8 cellular contexts compared by ENCODE assay signal in the genomic region with DNA sequence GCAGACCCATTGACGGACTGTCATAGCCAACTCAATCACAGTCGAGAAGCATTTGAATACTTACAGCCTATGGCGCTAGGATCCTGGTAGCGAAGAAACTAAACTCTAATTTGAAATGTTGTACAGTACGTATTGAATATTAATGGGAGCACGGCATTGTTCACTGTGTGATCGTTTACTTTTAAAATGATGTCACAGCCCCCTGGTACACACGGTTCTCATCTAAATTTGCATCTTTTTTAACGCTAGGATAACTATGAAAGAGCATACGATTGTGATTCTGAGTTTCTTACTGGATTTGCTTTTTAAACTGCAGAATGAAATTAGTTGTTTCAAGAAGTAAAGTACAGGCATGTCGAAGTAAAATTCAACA. TPM values are rescaled to one million over a fixed set of nuclear protein-coding genes. Genes with fewer than 3 reads are reported as not detected.
A peak's percentile ranks its signal among the peaks of the same experiment; 100 is the strongest.
DNase-seq lines count a peak whose midpoint lies in the region; ATAC-seq and TF ChIP-seq lines count a peak whose summit lies in the region.

No MANE protein-coding gene starts in this region.

- no peak overlapping the region for H3K9ac ChIP-seq in H9 (ENCODE audit: extremely low read depth, insufficient read length, low read length)

- peak overlapping the region in 1 of 2 donors; percentile 80 for H3K4me3 ChIP-seq in CD4-positive, alpha-beta memory T cell (ENCODE audit: low read length in 2 of 2)
- peak overlapping the region; percentile 57 to 68 for H3K4me3 ChIP-seq in tibial artery

- peaks cover 31% of the 10 kb centered on the region for H3K4me1 ChIP-seq in CD4-positive, alpha-beta memory T cell (ENCODE audit: insufficient read depth, low read length)
- no peaks in the 10 kb centered on the region; the same call in 1 of the 2 replicates for H3K4me1 ChIP-seq in H9 (ENCODE audit: insufficient read depth, low read length)
- peaks cover 0 to 30% (median 10%) of the 10 kb centered on the region in 4 donors for H3K4me1 ChIP-seq in tibial artery

- no peak overlapping the region for H2BK20ac ChIP-seq in H9 (ENCODE audit: low read depth, low read length, poor library complexity, severe bottlenecking)

- no peaks in the 10 kb centered on the region for H3K79me1 ChIP-seq in H9 (ENCODE audit: insufficient read depth, low read depth, low read length, poor library complexity, severe bottlenecking)

- H3T11ph ChIP-seq in H9 (ENCODE audit: low read length): no peak overlapping the region

- WGBS in H9 (ENCODE audit: extremely low coverage, insufficient read length, low lambda C conversion rate): no CpG with 5 or more reads among the region's 11 CpGs

- TF ChIP-seq CTCF in H9 (conservative IDR thresholded peaks at IDR 0.05): no peak
- TF ChIP-seq CTCF in tibial artery (IDR thresholded peaks at IDR 0.05): no peak

- CTCF ChIA-PET in CD4-positive, alpha-beta memory T cell (lab: Charles Lee; ENCODE audit: partially characterized antibody): no interaction called here

- intact Hi-C loops in CD4-positive, alpha-beta memory T cell (cut with micrococcal nuclease): loop anchor here (1.0 to 10.0 kb wide), 6 partner anchors 74 to 1055 kb away; a partner anchor contains a TSS
- intact Hi-C loops in activated T-helper 2 cell treated with anti-CD3 and anti-CD28 coated beads, Interferon-gamma antibody, Interleukin-2, Interleukin-4, amounts not matched to agents 10 μg/mL and 5 μg/mL and 100 μg/mL, durations not matched to agents 14 hours and 24 hours and 36 hours (cut with micrococcal nuclease): loop anchor here (1.0 to 5.0 kb wide), 2 partner anchors 74 to 193 kb away; a partner anchor contains a TSS
- intact Hi-C loops in tibial artery (cut with DNase I; ENCODE audit: low total_unique reads): loop anchor here (5.0 to 10.0 kb wide), 3 partner anchors 75 to 292 kb away; a partner anchor contains a TSS

- POLR2A ChIA-PET in CD4-positive, alpha-beta memory T cell (lab: Charles Lee; ENCODE audit: partially characterized antibody): interaction anchor here (1.1 to 4.5 kb wide), 3 partner anchors 74 to 401 kb away, joined by 3 to 28 read pairs (median 4); a partner anchor contains a TSS

- H4K5ac ChIP-seq in H9 (ENCODE audit: insufficient read length, low read depth, low read length): peak overlapping the region; percentile 23

- H3K27me3 Mint-ChIP-seq in CD4-positive, alpha-beta memory T cell: no peaks in the 10 kb centered on the region
- H3K27me3 Mint-ChIP-seq in H9 (ENCODE audit: low read depth): peaks cover 8% of the 10 kb centered on the region
- H3K27me3 Mint-ChIP-seq in activated T-helper 2 cell treated with anti-CD3 and anti-CD28 coated beads, Interferon-gamma antibody, Interleukin-2, Interleukin-4, amounts not matched to agents 10 μg/mL and 5 μg/mL and 100 μg/mL, durations not matched to agents 14 hours and 24 hours and 36 hours (ENCODE audit: low read depth): no peaks in the 10 kb centered on the region

- H3K4ac ChIP-seq in H9 (ENCODE audit: low read depth, low read length): no peak overlapping the region

- no peak for DNase-seq in CD4-positive, alpha-beta memory T cell
- DNase-seq in H9: no peak
- DNase-seq in activated T-helper 2 cell treated with anti-CD3 and anti-CD28 coated beads, Interferon-gamma antibody, Interleukin-2, Interleukin-4, amounts not matched to agents 10 μg/mL and 5 μg/mL and 100 μg/mL, durations not matched to agents 14 hours and 24 hours and 36 hours (ENCODE audit: low spot score): no peak
- DNase-seq in left lobe of liver (ENCODE audit: low spot score): no peak
- no peak for DNase-seq in tibial artery
- no peak for DNase-seq in NCI-H82 (lab: John Stamatoyannopoulos, UW)
- no peak for DNase-seq in hepatic stellate cell (ENCODE audit: low spot score)
- no peak for DNase-seq in CD1c-positive myeloid dendritic cell (ENCODE audit: extremely low spot score)

- H3K14ac ChIP-seq in H9 (ENCODE audit: insufficient read depth, low read length): peak overlapping the region; percentile 77; the same call in 1 of the 2 replicates

- H3K27me3 ChIP-seq in CD4-positive, alpha-beta memory T cell (ENCODE audit: insufficient read depth, low read length): no peaks in the 10 kb centered on the region
- H3K27me3 ChIP-seq in H9 (ENCODE audit: insufficient read depth, low read length): no peaks in the 10 kb centered on the region
- no peaks in the 10 kb centered on the region for H3K27me3 ChIP-seq in tibial artery

- H3K27ac Mint-ChIP-seq in CD4-positive, alpha-beta memory T cell: peak overlapping the region; percentile 90 to 93 (median 92)
- H3K27ac Mint-ChIP-seq in H9: peak overlapping the region; percentile 73 to 94 (median 81); a peak in 4 of 7 replicates
- H3K27ac Mint-ChIP-seq in activated T-helper 2 cell treated with anti-CD3 and anti-CD28 coated beads, Interferon-gamma antibody, Interleukin-2, Interleukin-4, amounts not matched to agents 10 μg/mL and 5 μg/mL and 100 μg/mL, durations not matched to agents 14 hours and 24 hours and 36 hours: peak overlapping the region; percentile 85

- no peak overlapping the region for H2AK5ac ChIP-seq in H9 (ENCODE audit: insufficient read length, low read length)

- peaks cover 8% of the 10 kb centered on the region for H3K23me2 ChIP-seq in H9 (ENCODE audit: insufficient read length, low read depth, low read length, poor library complexity, severe bottlenecking)

- H4K20me1 ChIP-seq in H9 (ENCODE audit: control insufficient read depth, insufficient read depth, insufficient read length): no peaks in the 10 kb centered on the region

- H2AFZ ChIP-seq in H9 (ENCODE audit: low read length): peak overlapping the region; percentile 56

- H2BK120ac ChIP-seq in H9 (ENCODE audit: low read depth, low read length, poor library complexity, severe bottlenecking): no peak overlapping the region

- peak overlapping the region; percentile 78 for H3K18ac ChIP-seq in H9 (ENCODE audit: insufficient read length, low read depth, low read length)

- H2BK5ac ChIP-seq in H9 (ENCODE audit: insufficient read length, low read length): no peak overlapping the region

- peak; percentile 0 for ATAC-seq in left lobe of liver

- H3K36me3 ChIP-seq in CD4-positive, alpha-beta memory T cell (ENCODE audit: insufficient read depth, low read length): no peaks in the 10 kb centered on the region
- H3K36me3 ChIP-seq in tibial artery: no peaks in the 10 kb centered on the region

- H3K36me3 Mint-ChIP-seq in CD4-positive, alpha-beta memory T cell: peaks cover 0 to 7% of the 10 kb centered on the region in 2 donors
- peaks cover 2 to 4% (median 3%) of the 10 kb centered on the region in 3 experiments; a peak in 2 of 7 replicates for H3K36me3 Mint-ChIP-seq in H9 (ENCODE audit: insufficient read depth in 1 of 3, low read depth in 3 of 3)
- peaks cover 3% of the 10 kb centered on the region for H3K36me3 Mint-ChIP-seq in activated T-helper 2 cell treated with anti-CD3 and anti-CD28 coated beads, Interferon-gamma antibody, Interleukin-2, Interleukin-4, amounts not matched to agents 10 μg/mL and 5 μg/mL and 100 μg/mL, durations not matched to agents 14 hours and 24 hours and 36 hours (ENCODE audit: low read depth)

- no peaks in the 10 kb centered on the region for H3K9me3 Mint-ChIP-seq in CD4-positive, alpha-beta memory T cell
- peaks cover 0 to 2% of the 10 kb centered on the region in 2 experiments; a peak in 1 of 5 replicates for H3K9me3 Mint-ChIP-seq in H9
- no peaks in the 10 kb centered on the region for H3K9me3 Mint-ChIP-seq in activated T-helper 2 cell treated with anti-CD3 and anti-CD28 coated beads, Interferon-gamma antibody, Interleukin-2, Interleukin-4, amounts not matched to agents 10 μg/mL and 5 μg/mL and 100 μg/mL, durations not matched to agents 14 hours and 24 hours and 36 hours

- peaks cover 2% of the 10 kb centered on the region; the same call in 1 of the 2 replicates for H3K79me2 ChIP-seq in H9 (ENCODE audit: insufficient read depth, low read length)

- H3K27ac ChIP-seq in CD4-positive, alpha-beta memory T cell (ENCODE audit: low read depth, low read length): peak overlapping the region; percentile 71
- H3K27ac ChIP-seq in H9 (ENCODE audit: insufficient read length, low read depth, low read length): no peak overlapping the region
- peak overlapping the region; percentile 83 to 92 for H3K27ac ChIP-seq in tibial artery

- no peaks in the 10 kb centered on the region for H3K9me3 ChIP-seq in CD4-positive, alpha-beta memory T cell (ENCODE audit: control insufficient read depth in 1 of 2, low read length in 2 of 2)
- H3K9me3 ChIP-seq in H9 (ENCODE audit: control insufficient read depth, low read depth, low read length) (no peaks in the 10 kb centered on the region), tibial artery (no peaks in the 10 kb centered on the region)

- peak overlapping the region; percentile 69 for H3K4me2 ChIP-seq in H9 (ENCODE audit: insufficient read depth, insufficient read length, low read length)

- H4K91ac ChIP-seq in H9 (ENCODE audit: insufficient read length, low read depth, low read length): no peak overlapping the region

- no peak overlapping the region for H2BK15ac ChIP-seq in H9 (ENCODE audit: low read depth, low read length)

- no peak overlapping the region for H3K23ac ChIP-seq in H9 (ENCODE audit: insufficient read length, low read depth, low read length)

- H4K8ac ChIP-seq in H9 (replicated peaks; ENCODE audit: insufficient read length, low read depth, low read length): peak overlapping the region; percentile 40

- H2BK12ac ChIP-seq in H9 (ENCODE audit: insufficient read length, low read depth, low read length): no peak overlapping the region

- H3K4me1 Mint-ChIP-seq in CD4-positive, alpha-beta memory T cell: peaks cover 21 to 49% (median 38%) of the 10 kb centered on the region in 4 donors
- H3K4me1 Mint-ChIP-seq in H9: peaks cover 43 to 45% of the 10 kb centered on the region in 2 experiments
- H3K4me1 Mint-ChIP-seq in activated T-helper 2 cell treated with anti-CD3 and anti-CD28 coated beads, Interferon-gamma antibody, Interleukin-2, Interleukin-4, amounts not matched to agents 10 μg/mL and 5 μg/mL and 100 μg/mL, durations not matched to agents 14 hours and 24 hours and 36 hours (ENCODE audit: low read depth): peaks cover 35% of the 10 kb centered on the region

- H3K4me3 Mint-ChIP-seq in CD4-positive, alpha-beta memory T cell: peak overlapping the region; percentile 86 to 99 (median 90)
- H3K4me3 Mint-ChIP-seq in H9: peak overlapping the region; percentile 78 to 92
- H3K4me3 Mint-ChIP-seq in activated T-helper 2 cell treated with anti-CD3 and anti-CD28 coated beads, Interferon-gamma antibody, Interleukin-2, Interleukin-4, amounts not matched to agents 10 μg/mL and 5 μg/mL and 100 μg/mL, durations not matched to agents 14 hours and 24 hours and 36 hours (ENCODE audit: low read depth): peak overlapping the region; percentile 97

- H3K56ac ChIP-seq in H9 (ENCODE audit: insufficient read length, low read depth, low read length): no peak overlapping the region

RNA-seq across cellular contexts. Expression of a gene that starts 0.9 kb away (rescaled TPM):
- 10 to 100 TPM; 21.6 to 22.2 TPM for total RNA-seq in CD4-positive, alpha-beta memory T cell
- 10 to 100 TPM in 1 of 2 donors, 1 to 10 TPM in 1; 2.1 to 11.5 TPM for polyA plus RNA-seq in CD4-positive, alpha-beta memory T cell
- total RNA-seq in H9 (2021) (8.4 and 9.3 TPM in 2 replicates), left lobe of liver (17.2 TPM)
- total RNA-seq in activated T-helper 2 cell treated with anti-CD3 and anti-CD28 coated beads, Interferon-gamma antibody, Interleukin-2, Interleukin-4, amounts not matched to agents 10 μg/mL and 5 μg/mL and 100 μg/mL, durations not matched to agents 14 hours and 24 hours and 36 hours: 9.6 and 10.7 TPM in 2 replicates
